1 cellular context compared by ENCODE assay signal in the genomic region with DNA sequence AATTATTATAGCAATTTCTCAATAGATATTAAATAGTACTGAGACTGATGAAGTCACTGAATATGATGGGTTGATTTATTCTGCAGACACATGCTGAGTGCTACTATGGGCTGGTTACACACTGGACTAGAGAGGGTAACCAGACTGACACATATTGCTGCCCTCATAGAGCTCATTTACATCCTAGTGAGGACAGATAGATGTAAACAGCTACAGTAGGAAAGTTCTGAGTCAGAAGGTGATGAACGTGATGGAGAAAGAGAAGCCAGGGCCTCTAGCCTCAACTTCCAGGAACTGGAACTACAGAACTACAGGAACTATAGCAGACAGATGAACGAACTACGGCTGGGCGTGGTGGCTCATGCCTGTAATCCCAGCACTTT.
TF ChIP-seq lines count a peak whose summit lies in the region.

No MANE protein-coding gene starts in this region.

TF ChIP-seq in HepG2, 621 proteins besides CTCF, POLR2A, EP300 and RAD21:
- TF ChIP-seq ZFYVE20 (CRISPR knock-in tag; IDR thresholded peaks at IDR 0.05; ENCODE audit: borderline replicate concordance, low read depth) (no peak), ZNF788 (CRISPR knock-in tag; IDR thresholded peaks at IDR 0.05; ENCODE audit: borderline replicate concordance) (no peak), ZNF350 (CRISPR knock-in tag; IDR thresholded peaks at IDR 0.05; ENCODE audit: borderline replicate concordance, low read depth) (no peak), HNF4A (CRISPR knock-in tag; IDR thresholded peaks at IDR 0.05) (no peak), ARHGAP35 (CRISPR knock-in tag; IDR thresholded peaks at IDR 0.05; ENCODE audit: borderline replicate concordance) (no peak), ZKSCAN1 (IDR thresholded peaks at IDR 0.05; ENCODE audit: low read length) (no peak), KDM3A (CRISPR knock-in tag; IDR thresholded peaks at IDR 0.05; ENCODE audit: low read depth) (no peak), ASH2L (IDR thresholded peaks at IDR 0.05; ENCODE audit: insufficient read length, low read depth, low read length) (no peak), SSRP1 (CRISPR knock-in tag; IDR thresholded peaks at IDR 0.05) (no peak), SUZ12 (IDR thresholded peaks at IDR 0.05; ENCODE audit: low read depth, low read length) (no peak), ZSCAN29 (CRISPR knock-in tag; conservative IDR thresholded peaks at IDR 0.05) (no peak), ZNF510 (CRISPR knock-in tag; IDR thresholded peaks at IDR 0.05; ENCODE audit: low read depth) (no peak)
- TF ChIP-seq, protein P1, sequence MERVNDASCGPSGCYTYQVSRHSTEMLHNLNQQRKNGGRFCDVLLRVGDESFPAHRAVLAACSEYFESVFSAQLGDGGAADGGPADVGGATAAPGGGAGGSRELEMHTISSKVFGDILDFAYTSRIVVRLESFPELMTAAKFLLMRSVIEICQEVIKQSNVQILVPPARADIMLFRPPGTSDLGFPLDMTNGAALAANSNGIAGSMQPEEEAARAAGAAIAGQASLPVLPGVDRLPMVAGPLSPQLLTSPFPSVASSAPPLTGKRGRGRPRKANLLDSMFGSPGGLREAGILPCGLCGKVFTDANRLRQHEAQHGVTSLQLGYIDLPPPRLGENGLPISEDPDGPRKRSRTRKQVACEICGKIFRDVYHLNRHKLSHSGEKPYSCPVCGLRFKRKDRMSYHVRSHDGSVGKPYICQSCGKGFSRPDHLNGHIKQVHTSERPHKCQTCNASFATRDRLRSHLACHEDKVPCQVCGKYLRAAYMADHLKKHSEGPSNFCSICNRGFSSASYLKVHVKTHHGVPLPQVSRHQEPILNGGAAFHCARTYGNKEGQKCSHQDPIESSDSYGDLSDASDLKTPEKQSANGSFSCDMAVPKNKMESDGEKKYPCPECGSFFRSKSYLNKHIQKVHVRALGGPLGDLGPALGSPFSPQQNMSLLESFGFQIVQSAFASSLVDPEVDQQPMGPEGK (CRISPR knock-in tag; IDR thresholded peaks at IDR 0.05) = no peak
- TF ChIP-seq, protein P2, sequence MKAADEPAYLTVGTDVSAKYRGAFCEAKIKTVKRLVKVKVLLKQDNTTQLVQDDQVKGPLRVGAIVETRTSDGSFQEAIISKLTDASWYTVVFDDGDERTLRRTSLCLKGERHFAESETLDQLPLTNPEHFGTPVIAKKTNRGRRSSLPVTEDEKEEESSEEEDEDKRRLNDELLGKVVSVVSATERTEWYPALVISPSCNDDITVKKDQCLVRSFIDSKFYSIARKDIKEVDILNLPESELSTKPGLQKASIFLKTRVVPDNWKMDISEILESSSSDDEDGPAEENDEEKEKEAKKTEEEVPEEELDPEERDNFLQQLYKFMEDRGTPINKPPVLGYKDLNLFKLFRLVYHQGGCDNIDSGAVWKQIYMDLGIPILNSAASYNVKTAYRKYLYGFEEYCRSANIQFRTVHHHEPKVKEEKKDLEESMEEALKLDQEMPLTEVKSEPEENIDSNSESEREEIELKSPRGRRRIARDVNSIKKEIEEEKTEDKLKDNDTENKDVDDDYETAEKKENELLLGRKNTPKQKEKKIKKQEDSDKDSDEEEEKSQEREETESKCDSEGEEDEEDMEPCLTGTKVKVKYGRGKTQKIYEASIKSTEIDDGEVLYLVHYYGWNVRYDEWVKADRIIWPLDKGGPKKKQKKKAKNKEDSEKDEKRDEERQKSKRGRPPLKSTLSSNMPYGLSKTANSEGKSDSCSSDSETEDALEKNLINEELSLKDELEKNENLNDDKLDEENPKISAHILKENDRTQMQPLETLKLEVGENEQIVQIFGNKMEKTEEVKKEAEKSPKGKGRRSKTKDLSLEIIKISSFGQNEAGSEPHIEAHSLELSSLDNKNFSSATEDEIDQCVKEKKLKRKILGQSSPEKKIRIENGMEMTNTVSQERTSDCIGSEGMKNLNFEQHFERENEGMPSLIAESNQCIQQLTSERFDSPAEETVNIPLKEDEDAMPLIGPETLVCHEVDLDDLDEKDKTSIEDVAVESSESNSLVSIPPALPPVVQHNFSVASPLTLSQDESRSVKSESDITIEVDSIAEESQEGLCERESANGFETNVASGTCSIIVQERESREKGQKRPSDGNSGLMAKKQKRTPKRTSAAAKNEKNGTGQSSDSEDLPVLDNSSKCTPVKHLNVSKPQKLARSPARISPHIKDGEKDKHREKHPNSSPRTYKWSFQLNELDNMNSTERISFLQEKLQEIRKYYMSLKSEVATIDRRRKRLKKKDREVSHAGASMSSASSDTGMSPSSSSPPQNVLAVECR (CRISPR knock-in tag; IDR thresholded peaks at IDR 0.05; ENCODE audit: borderline replicate concordance) = no peak
- TF ChIP-seq, protein P3, sequence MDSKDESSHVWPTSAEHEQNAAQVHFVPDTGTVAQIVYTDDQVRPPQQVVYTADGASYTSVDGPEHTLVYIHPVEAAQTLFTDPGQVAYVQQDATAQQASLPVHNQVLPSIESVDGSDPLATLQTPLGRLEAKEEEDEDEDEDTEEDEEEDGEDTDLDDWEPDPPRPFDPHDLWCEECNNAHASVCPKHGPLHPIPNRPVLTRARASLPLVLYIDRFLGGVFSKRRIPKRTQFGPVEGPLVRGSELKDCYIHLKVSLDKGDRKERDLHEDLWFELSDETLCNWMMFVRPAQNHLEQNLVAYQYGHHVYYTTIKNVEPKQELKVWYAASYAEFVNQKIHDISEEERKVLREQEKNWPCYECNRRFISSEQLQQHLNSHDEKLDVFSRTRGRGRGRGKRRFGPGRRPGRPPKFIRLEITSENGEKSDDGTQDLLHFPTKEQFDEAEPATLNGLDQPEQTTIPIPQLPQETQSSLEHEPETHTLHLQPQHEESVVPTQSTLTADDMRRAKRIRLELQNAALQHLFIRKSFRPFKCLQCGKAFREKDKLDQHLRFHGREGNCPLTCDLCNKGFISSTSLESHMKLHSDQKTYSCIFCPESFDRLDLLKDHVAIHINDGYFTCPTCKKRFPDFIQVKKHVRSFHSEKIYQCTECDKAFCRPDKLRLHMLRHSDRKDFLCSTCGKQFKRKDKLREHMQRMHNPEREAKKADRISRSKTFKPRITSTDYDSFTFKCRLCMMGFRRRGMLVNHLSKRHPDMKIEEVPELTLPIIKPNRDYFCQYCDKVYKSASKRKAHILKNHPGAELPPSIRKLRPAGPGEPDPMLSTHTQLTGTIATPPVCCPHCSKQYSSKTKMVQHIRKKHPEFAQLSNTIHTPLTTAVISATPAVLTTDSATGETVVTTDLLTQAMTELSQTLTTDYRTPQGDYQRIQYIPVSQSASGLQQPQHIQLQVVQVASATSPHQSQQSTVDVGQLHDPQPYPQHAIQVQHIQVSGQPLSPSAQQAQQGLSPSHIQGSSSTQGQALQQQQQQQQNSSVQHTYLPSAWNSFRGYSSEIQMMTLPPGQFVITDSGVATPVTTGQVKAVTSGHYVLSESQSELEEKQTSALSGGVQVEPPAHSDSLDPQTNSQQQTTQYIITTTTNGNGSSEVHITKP (CRISPR knock-in tag; IDR thresholded peaks at IDR 0.05; ENCODE audit: low read depth) = no peak
- TF ChIP-seq, protein P4, sequence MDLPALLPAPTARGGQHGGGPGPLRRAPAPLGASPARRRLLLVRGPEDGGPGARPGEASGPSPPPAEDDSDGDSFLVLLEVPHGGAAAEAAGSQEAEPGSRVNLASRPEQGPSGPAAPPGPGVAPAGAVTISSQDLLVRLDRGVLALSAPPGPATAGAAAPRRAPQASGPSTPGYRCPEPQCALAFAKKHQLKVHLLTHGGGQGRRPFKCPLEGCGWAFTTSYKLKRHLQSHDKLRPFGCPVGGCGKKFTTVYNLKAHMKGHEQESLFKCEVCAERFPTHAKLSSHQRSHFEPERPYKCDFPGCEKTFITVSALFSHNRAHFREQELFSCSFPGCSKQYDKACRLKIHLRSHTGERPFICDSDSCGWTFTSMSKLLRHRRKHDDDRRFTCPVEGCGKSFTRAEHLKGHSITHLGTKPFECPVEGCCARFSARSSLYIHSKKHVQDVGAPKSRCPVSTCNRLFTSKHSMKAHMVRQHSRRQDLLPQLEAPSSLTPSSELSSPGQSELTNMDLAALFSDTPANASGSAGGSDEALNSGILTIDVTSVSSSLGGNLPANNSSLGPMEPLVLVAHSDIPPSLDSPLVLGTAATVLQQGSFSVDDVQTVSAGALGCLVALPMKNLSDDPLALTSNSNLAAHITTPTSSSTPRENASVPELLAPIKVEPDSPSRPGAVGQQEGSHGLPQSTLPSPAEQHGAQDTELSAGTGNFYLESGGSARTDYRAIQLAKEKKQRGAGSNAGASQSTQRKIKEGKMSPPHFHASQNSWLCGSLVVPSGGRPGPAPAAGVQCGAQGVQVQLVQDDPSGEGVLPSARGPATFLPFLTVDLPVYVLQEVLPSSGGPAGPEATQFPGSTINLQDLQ (CRISPR knock-in tag; IDR thresholded peaks at IDR 0.05) = no peak
